ENCODE assay signal across 1 cellular context in the genomic region with DNA sequence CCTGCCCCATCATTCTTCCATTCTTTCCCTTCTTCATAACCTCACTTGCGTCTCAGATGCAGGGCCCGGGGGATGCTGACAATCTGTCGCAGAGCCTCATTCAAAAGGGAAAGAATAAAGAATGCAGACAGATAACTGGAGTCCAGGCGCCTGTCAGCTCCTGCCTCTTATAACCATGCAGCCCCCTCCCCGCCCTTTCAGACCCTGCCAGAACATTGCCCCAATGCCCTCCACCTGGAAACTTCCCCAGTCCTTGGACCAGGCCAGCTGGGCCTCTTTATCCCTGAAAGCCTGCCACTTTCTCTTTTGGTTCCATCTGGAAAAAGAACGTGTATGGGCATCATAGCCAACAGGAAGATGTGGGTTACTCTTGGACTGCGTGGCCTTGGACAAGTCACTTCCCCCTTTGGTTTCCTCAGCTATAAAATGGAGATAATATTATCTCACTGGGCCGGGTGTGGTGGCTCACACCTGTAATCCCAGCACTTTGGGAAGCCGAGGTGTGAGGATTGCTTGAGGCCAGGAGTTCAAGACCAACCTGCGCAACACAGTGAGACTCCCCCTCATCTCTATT.
TF ChIP-seq lines count a peak whose summit lies in the region.

No MANE protein-coding gene starts in this region.

TF ChIP-seq in SK-N-SH treated with all-trans-retinoic acid at 6 μM for 48 hours, 23 proteins besides CTCF, POLR2A, EP300 and RAD21 (continued from another document):
- no peak for TF ChIP-seq PATZ1 (CRISPR knock-in tag; IDR thresholded peaks at IDR 0.05; ENCODE audit: borderline replicate concordance)
- TF ChIP-seq RARB (CRISPR knock-in tag; IDR thresholded peaks at IDR 0.05): no peak
- TF ChIP-seq ISL1 (CRISPR knock-in tag; IDR thresholded peaks at IDR 0.05): no peak
- TF ChIP-seq ZNF70 (CRISPR knock-in tag; IDR thresholded peaks at IDR 0.05): no peak
